12 cellular contexts compared by ENCODE assay signal in genomic region chr2:69493268-69493667, GRCh38. TPM values are rescaled to one million over a fixed set of nuclear protein-coding genes. Genes with fewer than 3 reads are reported as not detected.
A peak's percentile ranks its signal among the peaks of the same experiment; 100 is the strongest.
DNase-seq lines count a peak whose midpoint lies in the region; ATAC-seq and TF ChIP-seq lines count a peak whose summit lies in the region.
"Had no signal": no experiment of that assay in that cellular context is flagged by ENCODE, and none has a peak within 500 bp of the region (broad histone marks: within the 10 kb centered on the region; RNA-seq: fewer than 3 reads in every experiment).

No MANE protein-coding gene starts in this region.

- H3K27ac ChIP-seq in right atrium auricular region = no peak overlapping the region

- POLR2A ChIA-PET in activated CD8-positive, alpha-beta T cell treated with anti-CD3 and anti-CD28 coated beads for 36 hours (lab: Charles Lee) = no interaction called here

- TF ChIP-seq CTCF in right atrium auricular region (IDR thresholded peaks at IDR 0.05) (peak in 1 of 2 donors; percentile 19), type B pancreatic cell (conservative IDR thresholded peaks at IDR 0.05) (no peak)
- no peak for TF ChIP-seq CTCF in activated CD8-positive, alpha-beta T cell treated with anti-CD3 and anti-CD28 coated beads for 36 hours (IDR thresholded peaks at IDR 0.05)

- no peaks in the 10 kb centered on the region for H3K27me3 Mint-ChIP-seq in activated CD8-positive, alpha-beta T cell treated with anti-CD3 and anti-CD28 coated beads for 36 hours
- no peaks in the 10 kb centered on the region for H3K27me3 Mint-ChIP-seq in type B pancreatic cell
- H3K27me3 Mint-ChIP-seq: dendritic cell treated with granulocyte-macrophage colony-stimulating factor and Interleukin-4, amounts not matched to agents 40 ng/mL and 50 ng/mL, for 4 days; stimulated activated naive CD8-positive, alpha-beta T cell treated with anti-CD3 and anti-CD28 coated beads, Interleukin-15, Interleukin-2, amounts not matched to agents 100 ng/mL and 50 ng/mL, for 24 hours had no signal

- no peaks in the 10 kb centered on the region for H3K27me3 ChIP-seq in right atrium auricular region

- peaks cover 42% of the 10 kb centered on the region for H3K4me1 Mint-ChIP-seq in activated CD8-positive, alpha-beta T cell treated with anti-CD3 and anti-CD28 coated beads for 36 hours (ENCODE audit: low read depth)
- H3K4me1 Mint-ChIP-seq in type B pancreatic cell (ENCODE audit: unreplicated experiment) = no peaks in the 10 kb centered on the region

- H3K4me3 Mint-ChIP-seq in activated CD8-positive, alpha-beta T cell treated with anti-CD3 and anti-CD28 coated beads for 36 hours = no peak overlapping the region
- no peak overlapping the region for H3K4me3 Mint-ChIP-seq in type B pancreatic cell
- H3K4me3 Mint-ChIP-seq: B cell; dendritic cell treated with granulocyte-macrophage colony-stimulating factor and Interleukin-4, amounts not matched to agents 40 ng/mL and 50 ng/mL, for 4 days; stimulated activated naive CD8-positive, alpha-beta T cell treated with anti-CD3 and anti-CD28 coated beads, Interleukin-15, Interleukin-2, amounts not matched to agents 100 ng/mL and 50 ng/mL, for 24 hours had no signal

- peaks cover 6% of the 10 kb centered on the region for H3K36me3 ChIP-seq in right atrium auricular region

- peak overlapping the region; percentile 54 for H3K27ac Mint-ChIP-seq in activated CD8-positive, alpha-beta T cell treated with anti-CD3 and anti-CD28 coated beads for 36 hours
- peak overlapping the region; percentile 30 for H3K27ac Mint-ChIP-seq in type B pancreatic cell
- H3K27ac Mint-ChIP-seq: B cell; dendritic cell treated with granulocyte-macrophage colony-stimulating factor and Interleukin-4, amounts not matched to agents 40 ng/mL and 50 ng/mL, for 4 days; stimulated activated naive CD8-positive, alpha-beta T cell treated with anti-CD3 and anti-CD28 coated beads, Interleukin-15, Interleukin-2, amounts not matched to agents 100 ng/mL and 50 ng/mL, for 24 hours had no signal

- H3K4me3 ChIP-seq in right atrium auricular region = no peak overlapping the region

- peaks cover 0 to 4% of the 10 kb centered on the region in 2 donors for H3K4me1 ChIP-seq in right atrium auricular region

- intact Hi-C loops in Right ventricle myocardium inferior (cut with DNase I) = no loop called here
- intact Hi-C loops in activated CD8-positive, alpha-beta T cell treated with anti-CD3 and anti-CD28 coated beads for 36 hours (cut with micrococcal nuclease) = no loop called here

- H3K36me3 Mint-ChIP-seq in activated CD8-positive, alpha-beta T cell treated with anti-CD3 and anti-CD28 coated beads for 36 hours (ENCODE audit: low read depth) = peaks cover 39% of the 10 kb centered on the region
- peaks cover 18% of the 10 kb centered on the region for H3K36me3 Mint-ChIP-seq in type B pancreatic cell

- CTCF ChIA-PET in activated CD8-positive, alpha-beta T cell treated with anti-CD3 and anti-CD28 coated beads for 36 hours (lab: Charles Lee) = interaction anchor here (1.4 kb wide), 1 partner anchor 54 kb away, joined by 4 read pairs; no protein-coding TSS in a partner anchor

- peak; percentile 68 for ATAC-seq in Right ventricle myocardium inferior
- ATAC-seq in activated CD8-positive, alpha-beta T cell treated with anti-CD3 and anti-CD28 coated beads for 36 hours = no peak
- no peak for ATAC-seq in HG02870 (IDR thresholded peaks at IDR 0.05; ENCODE audit: unreplicated experiment)
- ATAC-seq in GM21723 (IDR thresholded peaks at IDR 0.05; ENCODE audit: unreplicated experiment) = no peak

- no peaks in the 10 kb centered on the region for H3K9me3 Mint-ChIP-seq in activated CD8-positive, alpha-beta T cell treated with anti-CD3 and anti-CD28 coated beads for 36 hours
- H3K9me3 Mint-ChIP-seq in type B pancreatic cell = no peaks in the 10 kb centered on the region
- H3K9me3 Mint-ChIP-seq: dendritic cell treated with granulocyte-macrophage colony-stimulating factor and Interleukin-4, amounts not matched to agents 40 ng/mL and 50 ng/mL, for 4 days; stimulated activated naive CD8-positive, alpha-beta T cell treated with anti-CD3 and anti-CD28 coated beads, Interleukin-15, Interleukin-2, amounts not matched to agents 100 ng/mL and 50 ng/mL, for 24 hours had no signal

- H3K9me3 ChIP-seq in right atrium auricular region = no peaks in the 10 kb centered on the region

- no peak for DNase-seq in Right ventricle myocardium inferior (ENCODE audit: missing footprints)
- DNase-seq in right atrium auricular region (ENCODE audit: low spot score) = no peak
- no peak for DNase-seq in activated CD8-positive, alpha-beta T cell treated with anti-CD3 and anti-CD28 coated beads for 36 hours
- DNase-seq in hypothalamus (lab: John Stamatoyannopoulos, UW) = peak in 40 of 51 donors; percentile 4 to 72 (median 30)
- DNase-seq in type B pancreatic cell (ENCODE audit: extremely low spot score, unreplicated experiment) = no peak
- DNase-seq in NCI-H1436 (lab: John Stamatoyannopoulos, UW) = no peak
- DNase-seq: NCI-H226 had no signal

RNA-seq across cellular contexts. Expression of gene NFU1, which starts 56.0 kb away (rescaled TPM):
- total RNA-seq in Right ventricle myocardium inferior (122 TPM), right atrium auricular region (10 to 100 TPM; 31.8 to 43.0 TPM), type B pancreatic cell (ENCODE audit: low replicate concordance) (33.3 and 34.0 TPM in 2 replicates)
- total RNA-seq in activated CD8-positive, alpha-beta T cell treated with anti-CD3 and anti-CD28 coated beads for 36 hours = 10 to 100 TPM; 41.0 to 46.2 TPM

Comparison
In these comparisons a context has a peak if more than half of its experiments do, and no peak if none do; other contexts are left out.
1. DNase-seq: peak in hypothalamus (40 of 51); none in Right ventricle myocardium inferior (single experiment), right atrium auricular region (single experiment), activated CD8-positive, alpha-beta T cell treated with anti-CD3 and anti-CD28 coated beads for 36 hours (single experiment), type B pancreatic cell (single experiment) and NCI-H1436 (single experiment).